8 cellular contexts compared by ENCODE assay signal in genomic region chrX:16946361-16946964, GRCh38. TPM values are rescaled to one million over a fixed set of nuclear protein-coding genes. Genes with fewer than 3 reads are reported as not detected.
DNase-seq lines count a peak whose midpoint lies in the region; TF ChIP-seq lines count a peak whose summit lies in the region.

Gene REPS2 (plus strand): TSS chrX:16946658. CDS start chrX:16946862, 204 bp downstream.

- intact Hi-C loops in cardiac septum (cut with DNase I) (no loop called here), thyroid gland (cut with DNase I) (no loop called here)

- peaks cover 2% of the 10 kb centered on the region for H3K79me2 ChIP-seq in parathyroid adenoma

- DNase-seq in GM03348 (ENCODE audit: low spot score) (peak; percentile 87), HFF-Myc (ENCODE audit: extremely low read depth, low read depth) (no peak), NB4 (ENCODE audit: low read depth) (peak; percentile 78), SW480 (ENCODE audit: low spot score) (peak; percentile 80), cardiac septum (ENCODE audit: low spot score) (peak; percentile 93), thyroid gland (peak; percentile 89 to 91)
- DNase-seq in activated naive CD8-positive, alpha-beta T cell treated with anti-CD3 and anti-CD28 coated beads, Interleukin-2, amount 50 U/mL, for 16 hours (ENCODE audit: low read depth, low spot score), result peak; percentile 50

- H2AFZ ChIP-seq in parathyroid adenoma, result peak within 1 kb of the TSS; percentile 77

- WGBS in thyroid gland, 2 donors, result 0% methylated on average over 7 of the region's 71 CpGs; no CpG with 5 or more reads in 1 of the 2 donors

- no peak for TF ChIP-seq POLR2A in NB4 (IDR thresholded peaks at IDR 0.05; ENCODE audit: extremely low read depth, insufficient read length)
- TF ChIP-seq POLR2A in thyroid gland (IDR thresholded peaks at IDR 0.05), result peak in 1 of 2 donors; percentile 39

- H3K4me3 ChIP-seq in HFF-Myc (replicated peaks; ENCODE audit: low read depth, low read length) (peak within 1 kb of the TSS; percentile 51), NB4 (ENCODE audit: low read depth, low read length) (peak within 1 kb of the TSS; percentile 25), parathyroid adenoma (ENCODE audit: low read depth, low read length) (peak within 1 kb of the TSS; percentile 54), thyroid gland (replicated peaks in 1 of 3) (peak within 1 kb of the TSS in 1 of 3 donors; percentile 45)

- peak within 1 kb of the TSS; percentile 74 for H3K27ac ChIP-seq in parathyroid adenoma
- H3K27ac ChIP-seq in thyroid gland, result no peak within 1 kb of the TSS

- H3K4me1 ChIP-seq in parathyroid adenoma, result no peaks in the 10 kb centered on the region
- no peaks in the 10 kb centered on the region for H3K4me1 ChIP-seq in thyroid gland

- H3K27me3 ChIP-seq in parathyroid adenoma (ENCODE audit: control insufficient read depth, insufficient read depth, low read length) (no peaks in the 10 kb centered on the region), thyroid gland (no peaks in the 10 kb centered on the region)

- H3K4me2 ChIP-seq in parathyroid adenoma (ENCODE audit: low read length), result peak within 1 kb of the TSS; percentile 61

- H3K9me3 ChIP-seq in parathyroid adenoma (ENCODE audit: control insufficient read depth, low read length) (no peaks in the 10 kb centered on the region), thyroid gland (no peaks in the 10 kb centered on the region)

- no peak within 1 kb of the TSS for H3K9ac ChIP-seq in parathyroid adenoma

- TF ChIP-seq CTCF in HFF-Myc (IDR thresholded peaks at IDR 0.05; ENCODE audit: low read depth, low read length, missing control alignments) (no peak), NB4 (IDR thresholded peaks at IDR 0.05; ENCODE audit: low read depth, low read length) (no peak), parathyroid adenoma (IDR thresholded peaks at IDR 0.05) (no peak), thyroid gland (IDR thresholded peaks at IDR 0.05) (peak in 1 of 6 experiments; percentile 12)

- no peaks in the 10 kb centered on the region for H3K36me3 ChIP-seq in parathyroid adenoma (ENCODE audit: control insufficient read depth, insufficient read depth, low read length)
- no peaks in the 10 kb centered on the region for H3K36me3 ChIP-seq in thyroid gland

RNA-seq across cellular contexts. Expression of gene REPS2, which starts in this region (rescaled TPM):
- total RNA-seq in cardiac septum, result 1.8 TPM
- total RNA-seq in thyroid gland, result 10 to 100 TPM in 1 of 4 donors, 1 to 10 TPM in 3; 6.7 to 14.5 (median 8.8) TPM
